1 cellular context compared by ENCODE assay signal in genomic region chr17:8186787-8187516, GRCh38.
TF ChIP-seq lines count a peak whose summit lies in the region.

No MANE protein-coding gene starts in this region.

TF ChIP-seq in GM23338, 12 proteins besides CTCF, POLR2A, EP300 and RAD21 (continued from another document):
- TF ChIP-seq ETS1 (IDR thresholded peaks at IDR 0.05) (peak; percentile 46; the same call in 1 of the 2 replicates), REST (IDR thresholded peaks at IDR 0.05; ENCODE audit: unreplicated experiment) (peak; percentile 18), ZNF462 (CRISPR knock-in tag; IDR thresholded peaks at IDR 0.05) (no peak), POLR2AphosphoS5 (IDR thresholded peaks at IDR 0.05; ENCODE audit: low read depth) (no peak), CREB1 (CRISPR knock-in tag; IDR thresholded peaks at IDR 0.05; ENCODE audit: low read depth) (peak; percentile 47; the same call in 1 of the 2 replicates), ZNF331 (CRISPR knock-in tag; IDR thresholded peaks at IDR 0.05; ENCODE audit: low read depth) (no peak), EZH2phosphoT487 (IDR thresholded peaks at IDR 0.05; ENCODE audit: unreplicated experiment) (no peak), JUNB (IDR thresholded peaks at IDR 0.05; ENCODE audit: unreplicated experiment) (no peak), NANOG (IDR thresholded peaks at IDR 0.05; ENCODE audit: borderline replicate concordance) (no peak; the same call in 1 of the 2 replicates)
TF ChIP-seq in GM23338: peak in this region for 3.
